In the genomic region with DNA sequence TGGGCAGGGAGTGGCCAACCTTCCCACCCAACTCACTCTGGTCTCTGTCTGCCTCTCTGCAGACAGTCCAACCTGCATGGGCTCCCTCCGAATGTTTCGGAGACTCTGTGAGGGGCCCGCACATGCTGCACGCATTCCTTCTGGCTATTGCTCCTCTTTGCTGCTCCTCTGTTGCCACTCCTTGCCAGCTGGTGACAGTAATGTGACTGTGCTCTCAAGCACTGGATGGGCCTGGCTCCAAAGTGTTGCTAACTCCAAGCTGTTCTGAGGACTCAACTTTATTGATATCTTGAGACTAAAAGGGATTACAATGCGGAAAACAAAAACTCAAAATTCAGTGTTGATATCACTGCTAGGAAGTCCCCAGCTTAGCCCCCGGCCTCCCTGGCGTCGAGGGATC, we compare ENCODE assay signal across 16 cellular contexts.
"Had no signal": no experiment of that assay in that cellular context is flagged by ENCODE, and none has a peak within 500 bp of the region (broad histone marks: within the 10 kb centered on the region; RNA-seq: fewer than 3 reads in every experiment).

No MANE protein-coding gene starts in this region.

- H3K27ac Mint-ChIP-seq: natural killer cell; stimulated activated memory B cell treated with anti-CD40 and anti-IgM and Interleukin-4, amounts not matched to agents 10 μg/mL and 1 μg/mL and 100 μg/mL, for 72 hours; stimulated activated naive CD8-positive, alpha-beta T cell treated with anti-CD3 and anti-CD28 coated beads, Interleukin-15, Interleukin-2, amounts not matched to agents 100 ng/mL and 50 ng/mL, for 24 hours had no signal

- H3K4me1 Mint-ChIP-seq: immature natural killer cell; natural killer cell; neural crest cell; stimulated activated memory B cell treated with anti-CD40 and anti-IgM and Interleukin-4, amounts not matched to agents 10 μg/mL and 1 μg/mL and 100 μg/mL, for 72 hours had no signal

- H3K4me3 ChIP-seq: coronary artery, smooth muscle cell, testis, tibial nerve, upper lobe of right lung, vagina had no signal

- H3K27me3 ChIP-seq: testis, tibial nerve, upper lobe of right lung, vagina had no signal

- H3K4me3 Mint-ChIP-seq: immature natural killer cell; natural killer cell; neural crest cell; stimulated activated memory B cell treated with anti-CD40 and anti-IgM and Interleukin-4, amounts not matched to agents 10 μg/mL and 1 μg/mL and 100 μg/mL, for 72 hours; stimulated activated naive CD8-positive, alpha-beta T cell treated with anti-CD3 and anti-CD28 coated beads, Interleukin-15, Interleukin-2, amounts not matched to agents 100 ng/mL and 50 ng/mL, for 24 hours had no signal

- ATAC-seq: natural killer cell; stimulated activated memory B cell treated with anti-CD40 and anti-IgM and Interleukin-4, amounts not matched to agents 10 μg/mL and 1 μg/mL and 100 μg/mL, for 72 hours; upper lobe of right lung had no signal

- H3K4me2 ChIP-seq: smooth muscle cell had no signal

- H3K27me3 Mint-ChIP-seq: stimulated activated naive CD8-positive, alpha-beta T cell treated with anti-CD3 and anti-CD28 coated beads, Interleukin-15, Interleukin-2, amounts not matched to agents 100 ng/mL and 50 ng/mL, for 24 hours had no signal

- DNase-seq: effector CD4-positive, alpha-beta T cell; immature natural killer cell; mesendoderm; natural killer cell; stimulated activated CD4-positive, alpha-beta T cell treated with anti-CD3 and anti-CD28 coated beads, Interleukin-4, amount 100 ng/mL, for 1 hour; testis; upper lobe of right lung had no signal

- H3K36me3 ChIP-seq: tibial nerve, upper lobe of right lung, vagina had no signal

- FAIRE-seq: frontal cortex, keratinocyte had no signal

- H3K4me1 ChIP-seq: testis, tibial nerve, upper lobe of right lung, vagina had no signal

- H3K9me3 Mint-ChIP-seq: immature natural killer cell; natural killer cell; neural crest cell; stimulated activated memory B cell treated with anti-CD40 and anti-IgM and Interleukin-4, amounts not matched to agents 10 μg/mL and 1 μg/mL and 100 μg/mL, for 72 hours; stimulated activated naive CD8-positive, alpha-beta T cell treated with anti-CD3 and anti-CD28 coated beads, Interleukin-15, Interleukin-2, amounts not matched to agents 100 ng/mL and 50 ng/mL, for 24 hours had no signal

- H3K9me3 ChIP-seq: testis, tibial nerve, upper lobe of right lung, vagina had no signal

- H3K27ac ChIP-seq: coronary artery, testis, tibial nerve, upper lobe of right lung, vagina had no signal

- H3K36me3 Mint-ChIP-seq: immature natural killer cell; natural killer cell; stimulated activated memory B cell treated with anti-CD40 and anti-IgM and Interleukin-4, amounts not matched to agents 10 μg/mL and 1 μg/mL and 100 μg/mL, for 72 hours had no signal
